Comparison of ENCODE assay signal across 11 cellular contexts in genomic region chr1:50425376-50426107, GRCh38. TPM values are rescaled to one million over a fixed set of nuclear protein-coding genes. Genes with fewer than 3 reads are reported as not detected.
DNase-seq lines count a peak whose midpoint lies in the region; ATAC-seq, FAIRE-seq and TF ChIP-seq lines count a peak whose summit lies in the region.
"Had no signal": no experiment of that assay in that cellular context is flagged by ENCODE, and none has a peak within 500 bp of the region (broad histone marks: within the 10 kb centered on the region; RNA-seq: fewer than 3 reads in every experiment).

No MANE protein-coding gene starts in this region.

- H3K4me3 ChIP-seq in left ventricle myocardium inferior: peak overlapping the region; percentile 56
- no peak overlapping the region for H3K4me3 ChIP-seq in fibroblast of mammary gland (ENCODE audit: control insufficient read depth, low read depth, low read length)
- no peak overlapping the region for H3K4me3 ChIP-seq in small intestine (ENCODE audit: low read depth in 1 of 2, low read length in 2 of 2)

- TF ChIP-seq CTCF in left ventricle myocardium inferior (IDR thresholded peaks at IDR 0.05; ENCODE audit: borderline replicate concordance) (no peak), fibroblast of mammary gland (conservative IDR thresholded peaks at IDR 0.05; ENCODE audit: control insufficient read depth, insufficient read depth, low read depth, low read length) (peak; percentile 1)

- no peak for FAIRE-seq in small intestine (lab: Jason Lieb, UNC)

- H3K4me1 ChIP-seq in left ventricle myocardium inferior (peaks cover 59% of the 10 kb centered on the region), small intestine (ENCODE audit: control insufficient read depth in 2 of 2, insufficient read depth in 1 of 2, low read depth in 1 of 2, low read length in 1 of 2) (peaks cover 0 to 2% of the 10 kb centered on the region in 2 donors)

- peak overlapping the region; percentile 80 to 89 for H3K4me3 Mint-ChIP-seq in stimulated activated naive CD8-positive, alpha-beta T cell treated with anti-CD3 and anti-CD28 coated beads, Interleukin-15, amount 100 ng/mL, for 72 hours

- DNase-seq in left ventricle myocardium inferior (no peak), left ventricle myocardium superior (no peak), SK-N-DZ (ENCODE audit: low spot score) (peak; percentile 30), fibroblast of mammary gland (ENCODE audit: low read depth) (peak; percentile 19), hypothalamus (lab: John Stamatoyannopoulos, UW) (no peak), small intestine (no peak), NCI-H1417 (lab: John Stamatoyannopoulos, UW) (no peak)
- no peak for DNase-seq in stimulated activated naive CD8-positive, alpha-beta T cell treated with anti-CD3 and anti-CD28 coated beads, Interleukin-15, amount 100 ng/mL, for 72 hours
- DNase-seq: activated effector memory CD4-positive, alpha-beta T cell treated with anti-CD3 and anti-CD28 coated beads, Interleukin-2, amount 50 U/mL, for 16 hours; DMS153; NCI-H1436 treated with DMSO at 0.1 percent for 48 hours had no signal

- H3K27ac ChIP-seq in left ventricle myocardium inferior (replicated peaks): no peak overlapping the region
- no peak overlapping the region for H3K27ac ChIP-seq in small intestine (ENCODE audit: low read depth in 1 of 2, low read length in 1 of 2)

- no peaks in the 10 kb centered on the region for H3K9me3 Mint-ChIP-seq in stimulated activated naive CD8-positive, alpha-beta T cell treated with anti-CD3 and anti-CD28 coated beads, Interleukin-15, amount 100 ng/mL, for 72 hours

- no peak overlapping the region for H3K27ac Mint-ChIP-seq in stimulated activated naive CD8-positive, alpha-beta T cell treated with anti-CD3 and anti-CD28 coated beads, Interleukin-15, amount 100 ng/mL, for 72 hours

- WGBS in small intestine, 3 donors: 9 to 15% (median 12%) methylated on average over 33 to 34 of the region's 34 CpGs

- H3K36me3 ChIP-seq in left ventricle myocardium inferior (no peaks in the 10 kb centered on the region), small intestine (ENCODE audit: control insufficient read depth in 2 of 2, insufficient read depth in 2 of 2, low read length in 2 of 2) (no peaks in the 10 kb centered on the region)

- H3K4me1 Mint-ChIP-seq in stimulated activated naive CD8-positive, alpha-beta T cell treated with anti-CD3 and anti-CD28 coated beads, Interleukin-15, amount 100 ng/mL, for 72 hours: peaks cover 81% of the 10 kb centered on the region

- no peaks in the 10 kb centered on the region for H3K9me3 ChIP-seq in left ventricle myocardium inferior (replicated peaks)
- no peaks in the 10 kb centered on the region for H3K9me3 ChIP-seq in small intestine (ENCODE audit: control insufficient read depth, low read depth)

- H3K27me3 Mint-ChIP-seq in stimulated activated naive CD8-positive, alpha-beta T cell treated with anti-CD3 and anti-CD28 coated beads, Interleukin-15, amount 100 ng/mL, for 72 hours: peaks cover 98% of the 10 kb centered on the region

- intact Hi-C loops in left ventricle myocardium inferior (cut with micrococcal nuclease): no loop called here
- intact Hi-C loops in left ventricle myocardium superior (cut with micrococcal nuclease): no loop called here

- H3K27me3 ChIP-seq in left ventricle myocardium inferior (ENCODE audit: low read depth) (peaks cover 100% of the 10 kb centered on the region), small intestine (ENCODE audit: control insufficient read depth in 2 of 2, insufficient read depth in 2 of 2, low read length in 2 of 2) (peaks cover 26 to 70% of the 10 kb centered on the region in 2 donors)

- ATAC-seq in left ventricle myocardium superior: no peak
- ATAC-seq in stimulated activated naive CD8-positive, alpha-beta T cell treated with anti-CD3 and anti-CD28 coated beads, Interleukin-15, amount 100 ng/mL, for 72 hours: no peak

RNA-seq across cellular contexts. Expression of gene DMRTA2, which starts 2.3 kb away (rescaled TPM):
- total RNA-seq in left ventricle myocardium inferior (not detected), left ventricle myocardium superior (not detected)
- 0.17 and 1.3 TPM in 2 replicates for polyA plus RNA-seq in SK-N-DZ (2014; cell fraction: cytosol; rRNA removed)
- polyA plus RNA-seq in SK-N-DZ (2014; cell fraction: nucleus; rRNA removed): 1.4 and 1.9 TPM in 2 replicates
- polyA plus RNA-seq in small intestine: under 1 TPM in 1 of 3 donors, not detected in 2; 0.03 TPM

Comparison
In these comparisons a context has a peak if more than half of its experiments do, and no peak if none do; other contexts are left out.
1. DNase-seq: peak in SK-N-DZ (single experiment) and fibroblast of mammary gland (single experiment); none in left ventricle myocardium inferior (single experiment), left ventricle myocardium superior (single experiment), stimulated activated naive CD8-positive, alpha-beta T cell treated with anti-CD3 and anti-CD28 coated beads, Interleukin-15, amount 100 ng/mL, for 72 hours (0 of 2), hypothalamus (0 of 51), small intestine (single experiment) and NCI-H1417 (0 of 3).